1 cellular context compared by ENCODE assay signal in the genomic region with DNA sequence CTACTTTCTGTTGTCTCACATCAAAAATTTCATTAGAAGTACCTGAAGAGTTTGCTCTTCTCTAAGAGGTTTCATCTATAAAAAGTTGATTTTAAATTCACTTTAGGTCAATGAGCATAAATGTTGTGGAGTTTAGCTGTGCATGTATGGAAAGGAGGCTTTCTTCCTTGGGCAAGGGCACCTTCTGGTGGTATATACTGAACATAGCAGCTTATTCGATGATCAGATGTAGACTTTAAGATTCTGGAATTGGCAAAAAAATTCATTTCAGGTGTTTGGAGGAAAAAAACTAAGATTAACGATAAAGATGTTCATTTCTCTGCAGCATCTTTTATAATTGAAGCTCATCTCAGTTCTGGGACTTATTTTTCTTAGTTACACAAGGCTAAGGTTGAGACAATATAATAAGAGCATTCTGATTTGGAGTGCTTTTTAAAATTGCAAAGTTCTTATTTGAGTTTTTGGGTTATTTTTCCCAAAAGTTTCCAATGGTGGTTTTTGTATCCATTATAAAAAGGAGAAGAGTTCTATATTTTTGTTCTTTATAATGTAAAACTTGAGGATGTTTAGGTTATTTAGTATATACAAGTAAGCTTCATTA.
TF ChIP-seq lines count a peak whose summit lies in the region.

No MANE protein-coding gene starts in this region.

TF ChIP-seq in HEK293, 187 proteins besides CTCF, POLR2A, EP300 and RAD21 (continued from another document):
- TF ChIP-seq, protein P1, sequence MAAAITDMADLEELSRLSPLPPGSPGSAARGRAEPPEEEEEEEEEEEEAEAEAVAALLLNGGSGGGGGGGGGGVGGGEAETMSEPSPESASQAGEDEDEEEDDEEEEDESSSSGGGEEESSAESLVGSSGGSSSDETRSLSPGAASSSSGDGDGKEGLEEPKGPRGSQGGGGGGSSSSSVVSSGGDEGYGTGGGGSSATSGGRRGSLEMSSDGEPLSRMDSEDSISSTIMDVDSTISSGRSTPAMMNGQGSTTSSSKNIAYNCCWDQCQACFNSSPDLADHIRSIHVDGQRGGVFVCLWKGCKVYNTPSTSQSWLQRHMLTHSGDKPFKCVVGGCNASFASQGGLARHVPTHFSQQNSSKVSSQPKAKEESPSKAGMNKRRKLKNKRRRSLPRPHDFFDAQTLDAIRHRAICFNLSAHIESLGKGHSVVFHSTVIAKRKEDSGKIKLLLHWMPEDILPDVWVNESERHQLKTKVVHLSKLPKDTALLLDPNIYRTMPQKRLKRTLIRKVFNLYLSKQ (tag by site-specific recombination; IDR thresholded peaks at IDR 0.05; ENCODE audit: borderline replicate concordance), result no peak
- no peak for TF ChIP-seq ZNF174 (tag by site-specific recombination; IDR thresholded peaks at IDR 0.05)
